Comparison of ENCODE assay signal across 29 cellular contexts in the genomic region with DNA sequence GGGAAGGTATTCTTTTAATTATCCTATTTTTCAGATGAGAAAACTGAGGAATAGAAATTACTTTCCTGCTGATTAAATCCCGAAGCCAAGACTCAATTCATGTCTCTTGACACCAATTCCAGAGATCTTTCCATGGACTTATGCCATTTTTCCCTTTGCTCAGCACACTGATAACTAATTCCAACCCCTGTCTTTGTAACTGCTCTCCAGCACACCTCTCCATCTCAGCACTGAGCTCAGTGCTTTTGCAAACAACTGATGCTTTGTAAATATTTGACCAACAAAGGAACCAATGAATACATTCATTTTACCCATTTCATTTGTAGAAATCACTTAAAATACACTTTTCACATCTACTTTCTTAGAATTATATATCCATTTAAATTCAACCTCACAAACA.
"Had no signal": no experiment of that assay in that cellular context is flagged by ENCODE, and none has a peak within 500 bp of the region (broad histone marks: within the 10 kb centered on the region; RNA-seq: fewer than 3 reads in every experiment).

No MANE protein-coding gene starts in this region.

- H3K9me3 ChIP-seq: esophagus squamous epithelium, heart right ventricle, mucosa of descending colon, neutrophil, prostate gland, right atrium auricular region, sigmoid colon, testis, tibial artery had no signal

- H3K27me3 Mint-ChIP-seq: effector memory CD8-positive, alpha-beta T cell; naive B cell; natural killer cell treated with Interleukin-12 subunit alpha and Interleukin-12 subunit beta and Interleukin-15 and Interleukin-18, amount 100 ng/mL, for 72 hours; type B pancreatic cell had no signal

- H3K4me3 Mint-ChIP-seq: effector memory CD8-positive, alpha-beta T cell; immature natural killer cell; mesothelial cell of epicardium; naive B cell; natural killer cell treated with Interleukin-12 subunit alpha and Interleukin-12 subunit beta and Interleukin-15 and Interleukin-18, amount 100 ng/mL, for 72 hours; neural crest cell; stimulated activated memory B cell treated with anti-CD40 and anti-IgM and Interleukin-4, amounts not matched to agents 10 μg/mL and 1 μg/mL and 100 μg/mL, for 72 hours; type B pancreatic cell had no signal

- H3K27me3 ChIP-seq: esophagus squamous epithelium, heart right ventricle, neutrophil, right atrium auricular region, sigmoid colon, testis, tibial artery had no signal

- H3K27ac Mint-ChIP-seq: effector memory CD8-positive, alpha-beta T cell; immature natural killer cell; mesothelial cell of epicardium; naive B cell; natural killer cell treated with Interleukin-12 subunit alpha and Interleukin-12 subunit beta and Interleukin-15 and Interleukin-18, amount 100 ng/mL, for 72 hours; stimulated activated memory B cell treated with anti-CD40 and anti-IgM and Interleukin-4, amounts not matched to agents 10 μg/mL and 1 μg/mL and 100 μg/mL, for 72 hours; type B pancreatic cell had no signal

- H3K9me3 Mint-ChIP-seq: effector memory CD8-positive, alpha-beta T cell; mesothelial cell of epicardium; naive B cell; natural killer cell treated with Interleukin-12 subunit alpha and Interleukin-12 subunit beta and Interleukin-15 and Interleukin-18, amount 100 ng/mL, for 72 hours; neural crest cell; stimulated activated memory B cell treated with anti-CD40 and anti-IgM and Interleukin-4, amounts not matched to agents 10 μg/mL and 1 μg/mL and 100 μg/mL, for 72 hours; type B pancreatic cell had no signal

- DNase-seq: dermis blood vessel endothelial cell; effector memory CD8-positive, alpha-beta T cell; erythroblast; esophagus squamous epithelium; foreskin melanocyte; glutamatergic neuron; heart right ventricle; hypothalamus; immature natural killer cell; mesenchymal stem cell; mucosa of descending colon; naive B cell; sigmoid colon; stimulated activated CD4-positive, alpha-beta T cell treated with anti-CD3 and anti-CD28 coated beads, Interleukin-2, amount 100 ng/mL, for 24 hours; stimulated activated CD4-positive, alpha-beta T cell treated with anti-CD3 and anti-CD28 coated beads, Interleukin-4, amount 100 ng/mL, for 24 hours; stimulated activated naive CD8-positive, alpha-beta T cell treated with anti-CD3 and anti-CD28 coated beads, Interleukin-15, Interleukin-2, amounts not matched to agents 100 U/mL and 50 U/mL, for 24 hours; substantia nigra; testis; tibial artery had no signal

- H3K4me1 Mint-ChIP-seq: mesothelial cell of epicardium, naive B cell, neural crest cell had no signal

- H3K4me1 ChIP-seq: esophagus squamous epithelium, heart right ventricle, parathyroid adenoma, prostate gland, right atrium auricular region, sigmoid colon, testis, tibial artery had no signal

- H3K27ac ChIP-seq: coronary artery, heart right ventricle, neutrophil, parathyroid adenoma, prostate gland, right atrium auricular region, sigmoid colon, testis, tibial artery had no signal

- H3K36me3 ChIP-seq: esophagus squamous epithelium, heart right ventricle, neutrophil, prostate gland, right atrium auricular region, sigmoid colon, tibial artery had no signal

- H3K36me3 Mint-ChIP-seq: immature natural killer cell; mesothelial cell of epicardium; naive B cell; natural killer cell treated with Interleukin-12 subunit alpha and Interleukin-12 subunit beta and Interleukin-15 and Interleukin-18, amount 100 ng/mL, for 72 hours; stimulated activated memory B cell treated with anti-CD40 and anti-IgM and Interleukin-4, amounts not matched to agents 10 μg/mL and 1 μg/mL and 100 μg/mL, for 72 hours; type B pancreatic cell had no signal

- H3K4me3 ChIP-seq: coronary artery, esophagus squamous epithelium, heart right ventricle, mucosa of descending colon, prostate gland, right atrium auricular region, sigmoid colon, testis, tibial artery had no signal

- ATAC-seq: effector memory CD8-positive, alpha-beta T cell; heart right ventricle; mucosa of descending colon; stimulated activated memory B cell treated with anti-CD40 and anti-IgM and Interleukin-4, amounts not matched to agents 10 μg/mL and 1 μg/mL and 100 μg/mL, for 72 hours; stimulated activated naive CD8-positive, alpha-beta T cell treated with anti-CD3 and anti-CD28 coated beads, Interleukin-15, Interleukin-2, amounts not matched to agents 100 U/mL and 50 U/mL, for 24 hours had no signal
